8 cellular contexts compared by ENCODE assay signal in genomic region chr12:26651566-26652188, GRCh38.
DNase-seq lines count a peak whose midpoint lies in the region; ATAC-seq, FAIRE-seq and TF ChIP-seq lines count a peak whose summit lies in the region.

No MANE protein-coding gene starts in this region.

- H3K36me3 ChIP-seq in DOHH2 (ENCODE audit: control insufficient read depth, low read length) (peaks cover 30% of the 10 kb centered on the region), OCI-LY3 (replicated peaks; ENCODE audit: low read depth, low read length) (peaks cover 62% of the 10 kb centered on the region), astrocyte (ENCODE audit: insufficient read depth, low read length) (peaks cover 8% of the 10 kb centered on the region), aorta (ENCODE audit: control insufficient read depth in 1 of 2, insufficient read depth in 2 of 2, low read length in 1 of 2) (peaks cover 2 to 4% of the 10 kb centered on the region in 2 donors)

- no peaks in the 10 kb centered on the region for H4K20me1 ChIP-seq in DOHH2 (ENCODE audit: control insufficient read depth, insufficient read depth, low read depth, low read length)
- no peaks in the 10 kb centered on the region for H4K20me1 ChIP-seq in OCI-LY3 (ENCODE audit: insufficient read depth, low read length)
- H4K20me1 ChIP-seq in astrocyte (ENCODE audit: insufficient read depth, low read length): no peaks in the 10 kb centered on the region

- H3K27ac Mint-ChIP-seq in astrocyte (ENCODE audit: unreplicated experiment): no peak overlapping the region

- ATAC-seq in sciatic nerve: peak; percentile 74
- no peak for ATAC-seq in aorta (ENCODE audit: low FRiP score)

- H3K27me3 ChIP-seq in DOHH2 (ENCODE audit: control insufficient read depth, low read length) (no peaks in the 10 kb centered on the region), OCI-LY3 (ENCODE audit: low read depth, low read length) (no peaks in the 10 kb centered on the region), astrocyte (ENCODE audit: insufficient read depth, low read length) (no peaks in the 10 kb centered on the region), aorta (ENCODE audit: control insufficient read depth in 1 of 2, insufficient read depth in 2 of 2, low read length in 1 of 2) (no peaks in the 10 kb centered on the region)

- no peak overlapping the region for H3K9ac ChIP-seq in OCI-LY3 (ENCODE audit: low read length)
- no peak overlapping the region for H3K9ac ChIP-seq in astrocyte (ENCODE audit: low read length)

- no peaks in the 10 kb centered on the region for H3F3A ChIP-seq in DOHH2 (ENCODE audit: control insufficient read depth, insufficient read depth)

- 54 to 55% methylated on average over 7 of the region's 7 CpGs for WGBS in aorta, 2 donors

- peak; percentile 96 for FAIRE-seq in astrocyte (lab: Jason Lieb, UNC)

- H3K4me3 ChIP-seq in DOHH2 (ENCODE audit: low read length): no peak overlapping the region
- no peak overlapping the region for H3K4me3 ChIP-seq in OCI-LY3 (ENCODE audit: low read length)
- H3K4me3 ChIP-seq in astrocyte (ENCODE audit: insufficient read depth, low read depth, low read length): no peak overlapping the region
- no peak overlapping the region for H3K4me3 ChIP-seq in aorta (ENCODE audit: low read length in 2 of 2)

- H3K36me3 Mint-ChIP-seq in astrocyte (ENCODE audit: low read depth, unreplicated experiment): peaks cover 11% of the 10 kb centered on the region

- no peak overlapping the region for H3K4me3 Mint-ChIP-seq in astrocyte (ENCODE audit: unreplicated experiment)

- no peaks in the 10 kb centered on the region for H3K9me2 ChIP-seq in DOHH2 (replicated peaks; ENCODE audit: control insufficient read depth, low read length)

- H3K79me2 ChIP-seq in DOHH2 (ENCODE audit: control insufficient read depth, low read length) (no peaks in the 10 kb centered on the region), OCI-LY3 (ENCODE audit: low read length) (no peaks in the 10 kb centered on the region), astrocyte (ENCODE audit: insufficient read depth, low read length) (no peaks in the 10 kb centered on the region)

- DNase-seq in HuH-7 (ENCODE audit: low spot score) (peak; percentile 83), astrocyte (ENCODE audit: low read depth) (peak; percentile 77), hepatic stellate cell (ENCODE audit: low spot score) (peak; percentile 76), sciatic nerve (ENCODE audit: low spot score) (no peak), aorta (no peak), cortex of kidney (lab: John Stamatoyannopoulos, UW) (no peak)

- intact Hi-C loops in sciatic nerve (cut with DNase I) (no loop called here), aorta (cut with DNase I) (no loop called here)

- H3K9me3 Mint-ChIP-seq in astrocyte (ENCODE audit: unreplicated experiment): no peaks in the 10 kb centered on the region

- peak; percentile 88 for TF ChIP-seq CTCF in DOHH2 (IDR thresholded peaks at IDR 0.05; ENCODE audit: low read depth, low read length, poor library complexity, severe bottlenecking)
- TF ChIP-seq CTCF in OCI-LY3 (IDR thresholded peaks at IDR 0.05; ENCODE audit: low read depth, low read length): peak; percentile 86
- TF ChIP-seq CTCF in astrocyte (IDR thresholded peaks at IDR 0.05; ENCODE audit: insufficient read depth, low read depth, low read length): peak; percentile 93

- peaks cover 24% of the 10 kb centered on the region for H3K4me1 Mint-ChIP-seq in astrocyte (ENCODE audit: low read depth, unreplicated experiment)

- no peaks in the 10 kb centered on the region for H3K27me3 Mint-ChIP-seq in astrocyte (ENCODE audit: low read depth, unreplicated experiment)

- H3K27ac ChIP-seq in DOHH2 (ENCODE audit: low read depth, low read length) (no peak overlapping the region), OCI-LY3 (ENCODE audit: low read length) (no peak overlapping the region), astrocyte (ENCODE audit: low read depth, low read length) (peak overlapping the region; percentile 40), aorta (ENCODE audit: low read depth in 1 of 2, low read length in 2 of 2) (no peak overlapping the region)

- H3K4me2 ChIP-seq in DOHH2 (ENCODE audit: low read length): no peak overlapping the region
- H3K4me2 ChIP-seq in OCI-LY3 (ENCODE audit: low read length): no peak overlapping the region
- no peak overlapping the region for H3K4me2 ChIP-seq in astrocyte (ENCODE audit: low read length)

- no peaks in the 10 kb centered on the region for H3K4me1 ChIP-seq in DOHH2 (ENCODE audit: control insufficient read depth, low read length)
- no peaks in the 10 kb centered on the region for H3K4me1 ChIP-seq in OCI-LY3 (ENCODE audit: low read length)
- peaks cover 24% of the 10 kb centered on the region for H3K4me1 ChIP-seq in astrocyte (ENCODE audit: insufficient read depth, low read length)
- no peaks in the 10 kb centered on the region for H3K4me1 ChIP-seq in aorta (ENCODE audit: control insufficient read depth in 1 of 2, insufficient read depth in 2 of 2, low read length in 2 of 2)

- H2AFZ ChIP-seq in OCI-LY3 (ENCODE audit: low read depth, low read length): no peak overlapping the region
- no peak overlapping the region for H2AFZ ChIP-seq in astrocyte (ENCODE audit: low read depth, low read length)

- H3K9me3 ChIP-seq in DOHH2 (ENCODE audit: control insufficient read depth, insufficient read depth, low read length) (no peaks in the 10 kb centered on the region), OCI-LY3 (ENCODE audit: insufficient read depth, low read length) (no peaks in the 10 kb centered on the region), astrocyte (ENCODE audit: insufficient read depth, low read depth, low read length) (no peaks in the 10 kb centered on the region), aorta (ENCODE audit: control insufficient read depth, low read length) (no peaks in the 10 kb centered on the region)

Comparison
In these comparisons a context has a peak if more than half of its experiments do, and no peak if none do; other contexts are left out.
1. DNase-seq: peak in HuH-7 (single experiment), astrocyte (single experiment) and hepatic stellate cell (single experiment); none in sciatic nerve (single experiment), aorta (0 of 2) and cortex of kidney (single experiment).
2. Peak in every context shown above with its lines, with median percentiles within 50 percentile points of each other: CTCF ChIP-seq.